In the genomic region with DNA sequence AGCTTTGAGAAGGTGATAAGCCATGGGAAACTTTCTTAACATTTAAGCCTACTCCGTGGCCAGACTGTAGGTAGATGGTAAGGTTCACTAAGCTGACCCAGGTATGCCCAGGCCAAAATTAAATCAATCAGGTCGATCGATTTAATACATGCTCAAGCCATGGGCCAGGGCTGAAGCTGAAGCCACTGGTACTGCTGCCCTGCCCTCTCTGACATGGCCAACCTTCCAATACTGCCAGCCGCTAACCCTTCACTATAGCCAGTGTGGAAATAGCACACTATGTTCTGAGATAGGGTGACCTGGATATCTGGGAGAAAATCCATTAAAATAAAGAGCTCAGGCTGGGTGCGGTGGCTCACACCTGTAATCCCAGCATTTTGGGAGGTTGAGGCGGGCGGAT, we compare ENCODE assay signal across 28 cellular contexts. TPM values are rescaled to one million over a fixed set of nuclear protein-coding genes. Genes with fewer than 3 reads are reported as not detected.
DNase-seq lines count a peak whose midpoint lies in the region; ATAC-seq and TF ChIP-seq lines count a peak whose summit lies in the region.
"Had no signal": no experiment of that assay in that cellular context is flagged by ENCODE, and none has a peak within 500 bp of the region (broad histone marks: within the 10 kb centered on the region; RNA-seq: fewer than 3 reads in every experiment).

No MANE protein-coding gene starts in this region.

- H3K9me3 Mint-ChIP-seq in CD4-positive, alpha-beta T cell: no peaks in the 10 kb centered on the region
- peaks cover 0 to 9% (median 0%) of the 10 kb centered on the region in 11 donors for H3K9me3 Mint-ChIP-seq in naive thymus-derived CD4-positive, alpha-beta T cell
- peaks cover 0 to 9% (median 0%) of the 10 kb centered on the region in 8 donors for H3K9me3 Mint-ChIP-seq in CD4-positive, alpha-beta memory T cell
- H3K9me3 Mint-ChIP-seq: activated CD4-positive, alpha-beta memory T cell treated with anti-CD3 and anti-CD28 coated beads for 36 hours had no signal

- H3K36me3 ChIP-seq in naive thymus-derived CD4-positive, alpha-beta T cell (ENCODE audit: control insufficient read depth in 2 of 3, insufficient read depth in 3 of 3, low read length in 3 of 3): no peaks in the 10 kb centered on the region
- no peaks in the 10 kb centered on the region for H3K36me3 ChIP-seq in CD4-positive, alpha-beta memory T cell (ENCODE audit: insufficient read depth, low read length)
- H3K36me3 ChIP-seq: brain microvascular endothelial cell, left lung, thyroid gland had no signal

- no peak overlapping the region for H3K4me3 ChIP-seq in naive thymus-derived CD4-positive, alpha-beta T cell (ENCODE audit: low read length)
- no peak overlapping the region for H3K4me3 ChIP-seq in CD4-positive, alpha-beta memory T cell (ENCODE audit: low read length in 2 of 2)
- H3K4me3 ChIP-seq: GM12878, left lung, thyroid gland had no signal

- TF ChIP-seq CTCF in CD4-positive, alpha-beta T cell (IDR thresholded peaks at IDR 0.05): no peak

- CTCF ChIA-PET in CD4-positive, alpha-beta T cell (lab: Charles Lee): interaction anchor here (0.9 to 5.3 kb wide), 2 partner anchors 33 to 71 kb away, joined by 4 to 29 read pairs; a partner anchor contains a TSS
- CTCF ChIA-PET in naive thymus-derived CD4-positive, alpha-beta T cell (lab: Charles Lee): interaction anchor here (1.2 to 1.7 kb wide), 2 partner anchors 27 to 32 kb away, joined by 4 read pairs; a partner anchor contains a TSS
- CTCF ChIA-PET in CD4-positive, alpha-beta memory T cell (lab: Charles Lee; ENCODE audit: partially characterized antibody): interaction anchor here (1.1 to 2.9 kb wide), 4 partner anchors 32 to 86 kb away, joined by 4 to 9 read pairs (median 6); a partner anchor contains a TSS

- H3K27ac Mint-ChIP-seq in CD4-positive, alpha-beta T cell: peak overlapping the region; percentile 47
- H3K27ac Mint-ChIP-seq in naive thymus-derived CD4-positive, alpha-beta T cell: peak overlapping the region in 8 of 9 donors; percentile 56 to 99 (median 78)
- H3K27ac Mint-ChIP-seq in CD4-positive, alpha-beta memory T cell: peak overlapping the region in 3 of 7 donors; percentile 17 to 48 (median 38)
- H3K27ac Mint-ChIP-seq: activated CD4-positive, alpha-beta memory T cell treated with anti-CD3 and anti-CD28 coated beads for 36 hours had no signal

- H3K27ac ChIP-seq in CD4-positive, alpha-beta T cell (ENCODE audit: low read depth, low read length): peak overlapping the region; percentile 35
- H3K27ac ChIP-seq in caudate nucleus (ENCODE audit: low read depth, low read length) (peak overlapping the region; percentile 96), substantia nigra (ENCODE audit: low read depth, low read length, poor library complexity, severe bottlenecking) (peak overlapping the region; percentile 93)
- H3K27ac ChIP-seq in naive thymus-derived CD4-positive, alpha-beta T cell (ENCODE audit: low read depth, low read length): no peak overlapping the region
- no peak overlapping the region for H3K27ac ChIP-seq in CD4-positive, alpha-beta memory T cell (ENCODE audit: low read depth, low read length)
- H3K27ac ChIP-seq: brain microvascular endothelial cell had no signal

- POLR2A ChIA-PET in CD4-positive, alpha-beta T cell (lab: Charles Lee): interaction anchor here (1.3 to 1.8 kb wide), 2 partner anchors 31 to 70 kb away, joined by 5 to 8 read pairs; a partner anchor contains a TSS
- POLR2A ChIA-PET in naive thymus-derived CD4-positive, alpha-beta T cell (lab: Charles Lee): interaction anchor here (0.6 to 9.6 kb wide), 7 partner anchors 13 to 1993 kb away, joined by 3 to 142 read pairs (median 4); no protein-coding TSS in a partner anchor
- POLR2A ChIA-PET in CD4-positive, alpha-beta memory T cell (lab: Charles Lee; ENCODE audit: partially characterized antibody): interaction anchor here (1.0 to 7.5 kb wide), 4 partner anchors 8 to 71 kb away, joined by 4 to 210 read pairs (median 19); a partner anchor contains a TSS

- peaks cover 13% of the 10 kb centered on the region for H3K36me3 Mint-ChIP-seq in CD4-positive, alpha-beta T cell (ENCODE audit: low read depth)
- H3K36me3 Mint-ChIP-seq in naive thymus-derived CD4-positive, alpha-beta T cell: peaks cover 0 to 5% (median 0%) of the 10 kb centered on the region in 5 donors
- H3K36me3 Mint-ChIP-seq in CD4-positive, alpha-beta memory T cell: peaks cover 0 to 7% of the 10 kb centered on the region in 2 donors
- H3K36me3 Mint-ChIP-seq: activated CD4-positive, alpha-beta memory T cell treated with anti-CD3 and anti-CD28 coated beads for 36 hours had no signal

- no peaks in the 10 kb centered on the region for H3K27me3 ChIP-seq in CD4-positive, alpha-beta T cell (ENCODE audit: control insufficient read depth, insufficient read depth, low read length)
- H3K27me3 ChIP-seq in naive thymus-derived CD4-positive, alpha-beta T cell (ENCODE audit: control insufficient read depth in 2 of 2, insufficient read depth in 2 of 2, low read length in 2 of 2): no peaks in the 10 kb centered on the region
- no peaks in the 10 kb centered on the region for H3K27me3 ChIP-seq in CD4-positive, alpha-beta memory T cell (ENCODE audit: insufficient read depth, low read length)
- H3K27me3 ChIP-seq: brain microvascular endothelial cell, left lung, thyroid gland had no signal

- DNase-seq in CD4-positive, alpha-beta T cell: no peak
- no peak for DNase-seq in caudate nucleus (lab: John Stamatoyannopoulos, UW)
- DNase-seq in naive thymus-derived CD4-positive, alpha-beta T cell: no peak
- no peak for DNase-seq in substantia nigra (lab: John Stamatoyannopoulos, UW)
- no peak for DNase-seq in CD4-positive, alpha-beta memory T cell
- DNase-seq in NCI-H1417 treated with DMSO at 0.1 percent for 48 hours (lab: John Stamatoyannopoulos, UW): no peak
- DNase-seq: activated CD4-positive, alpha-beta memory T cell treated with anti-CD3 and anti-CD28 coated beads for 36 hours; activated naive CD4-positive, alpha-beta T cell; brain microvascular endothelial cell; COR-L47; H7; left lung; NCI-H226; NCI-H526 treated with DMSO at 0.1 percent for 48 hours; posterior cingulate gyrus; SHP77; stimulated activated naive CD4-positive, alpha-beta T cell; T-helper 2 cell; thyroid gland had no signal

- H3K4me1 Mint-ChIP-seq in CD4-positive, alpha-beta T cell (ENCODE audit: low read depth): peaks cover 47% of the 10 kb centered on the region
- H3K4me1 Mint-ChIP-seq in naive thymus-derived CD4-positive, alpha-beta T cell: peaks cover 15 to 57% (median 40%) of the 10 kb centered on the region in 7 donors
- H3K4me1 Mint-ChIP-seq in CD4-positive, alpha-beta memory T cell: peaks cover 21 to 44% (median 32%) of the 10 kb centered on the region in 4 donors

- intact Hi-C loops in CD4-positive, alpha-beta T cell (cut with DNase I, micrococcal nuclease): loop anchor here (2.0 to 10.0 kb wide), 4 partner anchors 23 to 151 kb away; a partner anchor contains a TSS
- intact Hi-C loops in naive thymus-derived CD4-positive, alpha-beta T cell (cut with micrococcal nuclease): loop anchor here in 1 of 2 donors (10.0 kb wide), 1 partner anchor 1129 kb away; a partner anchor contains a TSS
- intact Hi-C loops in CD4-positive, alpha-beta memory T cell (cut with micrococcal nuclease): no loop called here

- H3K4me1 ChIP-seq in naive thymus-derived CD4-positive, alpha-beta T cell (ENCODE audit: control insufficient read depth in 2 of 2, insufficient read depth in 2 of 2, low read length in 2 of 2): peaks cover 26 to 44% of the 10 kb centered on the region in 2 donors
- H3K4me1 ChIP-seq in CD4-positive, alpha-beta memory T cell (ENCODE audit: insufficient read depth, low read length): peaks cover 46% of the 10 kb centered on the region

- H3K27me3 Mint-ChIP-seq in CD4-positive, alpha-beta T cell: peaks cover 7% of the 10 kb centered on the region
- peaks cover 0 to 7% (median 0%) of the 10 kb centered on the region in 5 donors for H3K27me3 Mint-ChIP-seq in naive thymus-derived CD4-positive, alpha-beta T cell
- H3K27me3 Mint-ChIP-seq in CD4-positive, alpha-beta memory T cell: peaks cover 0 to 4% of the 10 kb centered on the region in 2 donors

- H3K4me3 Mint-ChIP-seq in CD4-positive, alpha-beta T cell: no peak overlapping the region
- H3K4me3 Mint-ChIP-seq in naive thymus-derived CD4-positive, alpha-beta T cell: peak overlapping the region in 1 of 10 donors; percentile 33
- H3K4me3 Mint-ChIP-seq in CD4-positive, alpha-beta memory T cell: no peak overlapping the region
- H3K4me3 Mint-ChIP-seq: activated CD4-positive, alpha-beta memory T cell treated with anti-CD3 and anti-CD28 coated beads for 36 hours had no signal

- no peak for ATAC-seq in CD4-positive, alpha-beta T cell (ENCODE audit: poor library complexity)
- no peak for ATAC-seq in naive thymus-derived CD4-positive, alpha-beta T cell
- ATAC-seq in GM21515 (IDR thresholded peaks at IDR 0.05; ENCODE audit: unreplicated experiment) (no peak), HG02973 (IDR thresholded peaks at IDR 0.05; ENCODE audit: unreplicated experiment) (no peak)
- ATAC-seq: activated CD4-positive, CD25-positive, alpha-beta regulatory T cell treated with anti-CD3 and anti-CD28 coated beads, Interleukin-2, amount 50 U/mL, for 24 hours; GM12878; left lung had no signal

- H3K9me3 ChIP-seq in CD4-positive, alpha-beta T cell (ENCODE audit: control insufficient read depth, low read length): no peaks in the 10 kb centered on the region
- no peaks in the 10 kb centered on the region for H3K9me3 ChIP-seq in naive thymus-derived CD4-positive, alpha-beta T cell (ENCODE audit: control insufficient read depth in 2 of 3, low read length in 3 of 3)
- H3K9me3 ChIP-seq in CD4-positive, alpha-beta memory T cell (ENCODE audit: control insufficient read depth in 1 of 2, low read length in 2 of 2): no peaks in the 10 kb centered on the region
- H3K9me3 ChIP-seq: left lung, thyroid gland had no signal

RNA-seq across cellular contexts. Expression of a gene that starts 31.6 kb away (rescaled TPM):
- 1,000 to 10,000 TPM; 3,132 to 3,144 TPM for total RNA-seq in CD4-positive, alpha-beta T cell
- 1,000 to 10,000 TPM in 2 of 5 experiments, 100 to 1,000 TPM in 2, 10 to 100 TPM in 1; 44.2 to 1,917 (median 255) TPM for total RNA-seq in naive thymus-derived CD4-positive, alpha-beta T cell
- 100 to 1,000 TPM; 383 to 690 TPM for polyA plus RNA-seq in naive thymus-derived CD4-positive, alpha-beta T cell
- 100 to 1,000 TPM; 195 to 202 TPM for total RNA-seq in CD4-positive, alpha-beta memory T cell
- polyA plus RNA-seq in CD4-positive, alpha-beta memory T cell: 1,000 to 10,000 TPM in 1 of 2 donors, 100 to 1,000 TPM in 1; 760 to 1,424 TPM

RNA-seq across cellular contexts. Expression of a gene that starts 33.5 kb away (rescaled TPM):
- not detected for total RNA-seq in CD4-positive, alpha-beta T cell
- not detected for total RNA-seq in naive thymus-derived CD4-positive, alpha-beta T cell
- under 1 TPM in 1 of 2 donors, not detected in 1; 0.09 TPM for polyA plus RNA-seq in naive thymus-derived CD4-positive, alpha-beta T cell
- total RNA-seq in CD4-positive, alpha-beta memory T cell: not detected
- not detected for polyA plus RNA-seq in CD4-positive, alpha-beta memory T cell
- total RNA-seq: activated CD4-positive, alpha-beta memory T cell treated with anti-CD3 and anti-CD28 coated beads for 36 hours; cerebellum; endothelial cell of umbilical vein; glomerular endothelial cell; GM12878; H7; left lung; mesenteric fat pad; thyroid gland had no signal
- polyA plus RNA-seq: BJ, endothelial cell of umbilical vein, GM12878 had no signal

Comparison
In these comparisons a context has a peak if more than half of its experiments do, and no peak if none do; other contexts are left out.
1. H3K27ac ChIP-seq: peak in CD4-positive, alpha-beta T cell (single experiment), caudate nucleus (single experiment) and substantia nigra (single experiment); none in naive thymus-derived CD4-positive, alpha-beta T cell (single experiment) and CD4-positive, alpha-beta memory T cell (single experiment).